ENCODE assay signal across 11 cellular contexts in genomic region chr12:10033783-10034381, GRCh38. TPM values are rescaled to one million over a fixed set of nuclear protein-coding genes. Genes with fewer than 3 reads are reported as not detected.
DNase-seq lines count a peak whose midpoint lies in the region; ATAC-seq and TF ChIP-seq lines count a peak whose summit lies in the region.
"Had no signal": no experiment of that assay in that cellular context is flagged by ENCODE, and none has a peak within 500 bp of the region (broad histone marks: within the 10 kb centered on the region; RNA-seq: fewer than 3 reads in every experiment).

No MANE protein-coding gene starts in this region.

- POLR2A ChIA-PET in OCI-LY7 (lab: Charles Lee) = no interaction called here
- POLR2A ChIA-PET in activated CD4-positive, alpha-beta T cell treated with anti-CD3 and anti-CD28 coated beads, Interleukin-2, amount 10 ng/mL, durations not matched to agents 7 days and 5 days (lab: Charles Lee) = no interaction called here

- H3K36me3 ChIP-seq in OCI-LY7 (ENCODE audit: insufficient read depth, low read length) (no peaks in the 10 kb centered on the region), esophagus squamous epithelium (no peaks in the 10 kb centered on the region), thoracic aorta (no peaks in the 10 kb centered on the region)
- H3K36me3 ChIP-seq: SJSA1 had no signal

- H3K36me3 Mint-ChIP-seq in activated CD4-positive, alpha-beta T cell treated with anti-CD3 and anti-CD28 coated beads, Interleukin-2, amount 10 ng/mL, durations not matched to agents 7 days and 5 days (ENCODE audit: low read depth) = no peaks in the 10 kb centered on the region

- H3K27ac Mint-ChIP-seq in activated CD4-positive, alpha-beta T cell treated with anti-CD3 and anti-CD28 coated beads, Interleukin-2, amount 10 ng/mL, durations not matched to agents 7 days and 5 days = no peak overlapping the region

- H3K4me1 Mint-ChIP-seq in activated CD4-positive, alpha-beta T cell treated with anti-CD3 and anti-CD28 coated beads, Interleukin-2, amount 10 ng/mL, durations not matched to agents 7 days and 5 days = no peaks in the 10 kb centered on the region

- H3K27me3 Mint-ChIP-seq in activated CD4-positive, alpha-beta T cell treated with anti-CD3 and anti-CD28 coated beads, Interleukin-2, amount 10 ng/mL, durations not matched to agents 7 days and 5 days = peaks cover 14% of the 10 kb centered on the region

- H3K4me3 ChIP-seq in OCI-LY7 (ENCODE audit: low read depth, low read length, poor library complexity, severe bottlenecking) (no peak overlapping the region), esophagus squamous epithelium (no peak overlapping the region), thoracic aorta (no peak overlapping the region)
- H3K4me3 ChIP-seq: SJSA1 had no signal

- TF ChIP-seq CTCF in OCI-LY7 (conservative IDR thresholded peaks at IDR 0.05; ENCODE audit: low read length) (peak; percentile 81), esophagus squamous epithelium (IDR thresholded peaks at IDR 0.05) (peak in 4 of 6 experiments; percentile 58 to 76 (median 64)), thoracic aorta (IDR thresholded peaks at IDR 0.05) (peak; percentile 13)

- H4K20me1 ChIP-seq in OCI-LY7 (ENCODE audit: insufficient read depth, low read length) = no peaks in the 10 kb centered on the region

- TF ChIP-seq POLR2A in esophagus squamous epithelium (IDR thresholded peaks at IDR 0.05) = no peak

- intact Hi-C loops in OCI-LY7 (cut with micrococcal nuclease; ENCODE audit: unreplicated experiment) = loop anchor here (1.0 to 10.0 kb wide), 4 partner anchors 106 to 531 kb away; no protein-coding TSS in a partner anchor
- intact Hi-C loops in esophagus squamous epithelium (cut with DNase I) = loop anchor here (5.0 kb wide), 1 partner anchor 103 kb away; no protein-coding TSS in a partner anchor

- H3K4me1 ChIP-seq in OCI-LY7 (ENCODE audit: insufficient read depth, low read length, poor library complexity, severe bottlenecking) = no peaks in the 10 kb centered on the region
- peaks cover 0 to 6% (median 0%) of the 10 kb centered on the region in 3 donors for H3K4me1 ChIP-seq in esophagus squamous epithelium
- no peaks in the 10 kb centered on the region for H3K4me1 ChIP-seq in thoracic aorta (ENCODE audit: control insufficient read depth in 1 of 2, low read depth in 2 of 2)

- H3K27me3 ChIP-seq in esophagus squamous epithelium (peaks cover 0 to 10% (median 0%) of the 10 kb centered on the region in 4 donors), thoracic aorta (replicated peaks; ENCODE audit: insufficient read depth) (no peaks in the 10 kb centered on the region)
- H3K27me3 ChIP-seq: SJSA1 had no signal

- no peaks in the 10 kb centered on the region for H3K9me3 ChIP-seq in OCI-LY7 (ENCODE audit: low read length)
- H3K9me3 ChIP-seq in esophagus squamous epithelium = no peaks in the 10 kb centered on the region
- H3K9me3 ChIP-seq in thoracic aorta = no peaks in the 10 kb centered on the region
- H3K9me3 ChIP-seq: SJSA1 had no signal

- no peak overlapping the region for H3K4me2 ChIP-seq in OCI-LY7 (ENCODE audit: low read length)

- H2AFZ ChIP-seq in OCI-LY7 (ENCODE audit: low read length) = no peak overlapping the region

- no TSS peak for BruUV-seq in OCI-LY7 (replicated peaks; lab: Mats Ljungman, UMichigan)

- peak; percentile 37 for DNase-seq in SIG-M5 treated with dmso at 0.1 percent for 504 hours (lab: John Stamatoyannopoulos, UW; ENCODE audit: unreplicated experiment)
- no peak for DNase-seq in SIG-M5 (lab: John Stamatoyannopoulos, UW)
- peak; percentile 9 for DNase-seq in OCI-LY7 (ENCODE audit: low spot score)
- DNase-seq in esophagus squamous epithelium (lab: John Stamatoyannopoulos, UW) = no peak
- no peak for DNase-seq in thoracic aorta (ENCODE audit: low spot score)
- no peak for DNase-seq in activated CD4-positive, alpha-beta T cell treated with anti-CD3 and anti-CD28 coated beads, Interleukin-2, amount 10 ng/mL, durations not matched to agents 7 days and 5 days
- DNase-seq in NCI-H2227 treated with DMSO at 0.1 percent for 48 hours (lab: John Stamatoyannopoulos, UW) = no peak
- DNase-seq: central memory CD4-positive, alpha-beta T cell had no signal

- no peak overlapping the region for H3K4me3 Mint-ChIP-seq in activated CD4-positive, alpha-beta T cell treated with anti-CD3 and anti-CD28 coated beads, Interleukin-2, amount 10 ng/mL, durations not matched to agents 7 days and 5 days

- H3K27ac ChIP-seq in OCI-LY7 (ENCODE audit: low read depth, low read length, poor library complexity, severe bottlenecking) (no peak overlapping the region), esophagus squamous epithelium (no peak overlapping the region), thoracic aorta (no peak overlapping the region)
- H3K27ac ChIP-seq: SJSA1 had no signal

- ATAC-seq in thoracic aorta (ENCODE audit: insufficient number of reproducible peaks, low FRiP score, low read depth) (no peak), GM21619 (IDR thresholded peaks at IDR 0.05; ENCODE audit: unreplicated experiment) (no peak)

- H3K9me2 ChIP-seq in OCI-LY7 (ENCODE audit: insufficient read depth, low read length) = no peaks in the 10 kb centered on the region

- no peaks in the 10 kb centered on the region for H3K9me3 Mint-ChIP-seq in activated CD4-positive, alpha-beta T cell treated with anti-CD3 and anti-CD28 coated beads, Interleukin-2, amount 10 ng/mL, durations not matched to agents 7 days and 5 days

- no peaks in the 10 kb centered on the region for H3K79me2 ChIP-seq in OCI-LY7 (ENCODE audit: insufficient read depth, low read depth, low read length)

- CTCF ChIA-PET in OCI-LY7 (lab: Charles Lee; ENCODE audit: unreplicated experiment) = interaction anchor here (0.6 kb wide), 1 partner anchor 202 kb away, joined by 3 read pairs; no protein-coding TSS in a partner anchor
- CTCF ChIA-PET in activated CD4-positive, alpha-beta T cell treated with anti-CD3 and anti-CD28 coated beads, Interleukin-2, amount 10 ng/mL, durations not matched to agents 7 days and 5 days (lab: Charles Lee) = no interaction called here

RNA-seq across cellular contexts. Expression of gene CLEC9A, which starts 3.4 kb away (rescaled TPM):
- total RNA-seq in OCI-LY7 (2014; rRNA removed; shearing (Covaris generic)) = not detected in 2 replicates
- not detected in 2 replicates for total RNA-seq in OCI-LY7 (2022)
- not detected for total RNA-seq in esophagus squamous epithelium
- total RNA-seq in thoracic aorta = not detected
- not detected for total RNA-seq in activated CD4-positive, alpha-beta T cell treated with anti-CD3 and anti-CD28 coated beads, Interleukin-2, amount 10 ng/mL, durations not matched to agents 7 days and 5 days
- total RNA-seq: SJSA1 had no signal

RNA-seq across cellular contexts. Expression of gene CLEC12B, which starts 23.5 kb away (rescaled TPM):
- total RNA-seq in OCI-LY7 (2014; rRNA removed; shearing (Covaris generic)) = not detected in 2 replicates
- total RNA-seq in OCI-LY7 (2022) = not detected in 2 replicates
- total RNA-seq in esophagus squamous epithelium = not detected
- not detected for total RNA-seq in thoracic aorta
- total RNA-seq in activated CD4-positive, alpha-beta T cell treated with anti-CD3 and anti-CD28 coated beads, Interleukin-2, amount 10 ng/mL, durations not matched to agents 7 days and 5 days = under 1 TPM in 1 of 2 experiments, not detected in 1; 0.19 TPM
- total RNA-seq: SJSA1, ureter had no signal

RNA-seq across cellular contexts. Expression of gene CLEC1B, which starts 35.0 kb away (rescaled TPM):
- not detected in 2 replicates for total RNA-seq in OCI-LY7 (2014; rRNA removed; shearing (Covaris generic))
- total RNA-seq in OCI-LY7 (2022) (not detected in 2 replicates), esophagus squamous epithelium (not detected), thoracic aorta (not detected)
- not detected for total RNA-seq in activated CD4-positive, alpha-beta T cell treated with anti-CD3 and anti-CD28 coated beads, Interleukin-2, amount 10 ng/mL, durations not matched to agents 7 days and 5 days
- total RNA-seq: SJSA1, ureter had no signal

Comparison
In these comparisons a context has a peak if more than half of its experiments do, and no peak if none do; other contexts are left out.
1. DNase-seq: peak in SIG-M5 treated with dmso at 0.1 percent for 504 hours (single experiment) and OCI-LY7 (single experiment); none in SIG-M5 (single experiment), esophagus squamous epithelium (single experiment), thoracic aorta (single experiment), activated CD4-positive, alpha-beta T cell treated with anti-CD3 and anti-CD28 coated beads, Interleukin-2, amount 10 ng/mL, durations not matched to agents 7 days and 5 days (single experiment) and NCI-H2227 treated with DMSO at 0.1 percent for 48 hours (single experiment).
2. CTCF ChIP-seq: peak in every context shown above with its lines; median percentile 81 in OCI-LY7; 64 in esophagus squamous epithelium; 13 in thoracic aorta.